1 cellular context compared by ENCODE assay signal in genomic region chr22:40176921-40177737, GRCh38.
A peak's percentile ranks its signal among the peaks of the same experiment; 100 is the strongest.
TF ChIP-seq lines count a peak whose summit lies in the region.

No MANE protein-coding gene starts in this region.

TF ChIP-seq in HEK293, 187 proteins besides CTCF, POLR2A, EP300 and RAD21 (continued from another document and continues in another):
- TF ChIP-seq ZNF311 (tag by site-specific recombination; IDR thresholded peaks at IDR 0.05; ENCODE audit: borderline replicate concordance), result no peak
- TF ChIP-seq SETDB1 (IDR thresholded peaks at IDR 0.05; ENCODE audit: insufficient read length, low read length), result no peak
- TF ChIP-seq ZNF529 (tag by site-specific recombination; IDR thresholded peaks at IDR 0.05; ENCODE audit: insufficient replicate concordance), result no peak
- TF ChIP-seq ZNF488 (tag by site-specific recombination; IDR thresholded peaks at IDR 0.05), result no peak
- no peak for TF ChIP-seq ZNF155 (tag by site-specific recombination; IDR thresholded peaks at IDR 0.05)
- no peak for TF ChIP-seq ZNF585B (tag by site-specific recombination; IDR thresholded peaks at IDR 0.05)
- no peak for TF ChIP-seq ZBTB21 (tag by site-specific recombination; IDR thresholded peaks at IDR 0.05)
- TF ChIP-seq ZFP3 (tag by site-specific recombination; IDR thresholded peaks at IDR 0.05; ENCODE audit: low read depth), result no peak
- TF ChIP-seq ZNF514 (tag by site-specific recombination; IDR thresholded peaks at IDR 0.05), result no peak
- TF ChIP-seq ZNF645 (tag by site-specific recombination; IDR thresholded peaks at IDR 0.05), result no peak
- no peak for TF ChIP-seq ZBTB7A (tag by site-specific recombination; IDR thresholded peaks at IDR 0.05; ENCODE audit: low read depth)
- peak; percentile 95 for TF ChIP-seq ZBTB17 (tag by site-specific recombination; IDR thresholded peaks at IDR 0.05)
- TF ChIP-seq REPIN1 (tag by site-specific recombination; IDR thresholded peaks at IDR 0.05; ENCODE audit: low read depth), result no peak
- TF ChIP-seq ZNF677 (tag by site-specific recombination; IDR thresholded peaks at IDR 0.05), result no peak
- no peak for TF ChIP-seq ZNF658 (tag by site-specific recombination; IDR thresholded peaks at IDR 0.05)
- TF ChIP-seq GLIS2 (tag by site-specific recombination; IDR thresholded peaks at IDR 0.05), result peak; percentile 64; the same call in 1 of the 2 replicates
- no peak for TF ChIP-seq KLF7 (tag by site-specific recombination; IDR thresholded peaks at IDR 0.05; ENCODE audit: borderline replicate concordance)
- TF ChIP-seq ZBTB1 (tag by site-specific recombination; IDR thresholded peaks at IDR 0.05), result no peak
- no peak for TF ChIP-seq ZNF510 (tag by site-specific recombination; IDR thresholded peaks at IDR 0.05; ENCODE audit: insufficient replicate concordance)
- no peak for TF ChIP-seq ZSCAN18 (tag by site-specific recombination; IDR thresholded peaks at IDR 0.05)
- TF ChIP-seq SALL2 (tag by site-specific recombination; IDR thresholded peaks at IDR 0.05; ENCODE audit: borderline replicate concordance), result no peak
- no peak for TF ChIP-seq ZNF140 (tag by site-specific recombination; IDR thresholded peaks at IDR 0.05)
- TF ChIP-seq ZNF24 (tag by site-specific recombination; IDR thresholded peaks at IDR 0.05), result no peak
- no peak for TF ChIP-seq ZNF513 (tag by site-specific recombination; IDR thresholded peaks at IDR 0.05)
- TF ChIP-seq ZNF132 (tag by site-specific recombination; IDR thresholded peaks at IDR 0.05; ENCODE audit: borderline replicate concordance), result no peak
- no peak for TF ChIP-seq ZNF121 (tag by site-specific recombination; IDR thresholded peaks at IDR 0.05)
- TF ChIP-seq ZNF223 (tag by site-specific recombination; IDR thresholded peaks at IDR 0.05), result no peak
- 0 out of 2 replicates have a peak, but pooled peaks have one; percentile 11 for TF ChIP-seq INSM2 (tag by site-specific recombination; IDR thresholded peaks at IDR 0.05)
- no peak for TF ChIP-seq ZNF555 (tag by site-specific recombination; conservative IDR thresholded peaks at IDR 0.05)
- TF ChIP-seq ZNF16 (tag by site-specific recombination; IDR thresholded peaks at IDR 0.05; ENCODE audit: low read depth), result no peak
- TF ChIP-seq ZNF138 (tag by site-specific recombination; IDR thresholded peaks at IDR 0.05; ENCODE audit: borderline replicate concordance), result no peak
- no peak for TF ChIP-seq MEIS1 (CRISPR knock-in tag; IDR thresholded peaks at IDR 0.05; ENCODE audit: borderline replicate concordance)
- no peak for TF ChIP-seq ZNF19 (tag by site-specific recombination; IDR thresholded peaks at IDR 0.05; ENCODE audit: low read depth)
- no peak for TF ChIP-seq ZNF157 (tag by site-specific recombination; IDR thresholded peaks at IDR 0.05)
- TF ChIP-seq GLI2 (tag by site-specific recombination; IDR thresholded peaks at IDR 0.05; ENCODE audit: borderline replicate concordance, low read depth), result no peak
- TF ChIP-seq KLF1 (tag by site-specific recombination; IDR thresholded peaks at IDR 0.05), result no peak
- peak; percentile 11; the same call in 1 of the 2 replicates for TF ChIP-seq ZNF660 (tag by site-specific recombination; IDR thresholded peaks at IDR 0.05)
- TF ChIP-seq ZXDB (tag by site-specific recombination; IDR thresholded peaks at IDR 0.05), result peak; percentile 68; the same call in 1 of the 2 replicates
- TF ChIP-seq ZNF169 (tag by site-specific recombination; IDR thresholded peaks at IDR 0.05), result no peak
- no peak for TF ChIP-seq ZNF433 (tag by site-specific recombination; IDR thresholded peaks at IDR 0.05; ENCODE audit: low read depth)
- TF ChIP-seq ZNF596 (tag by site-specific recombination; IDR thresholded peaks at IDR 0.05), result no peak
- no peak for TF ChIP-seq ZNF704 (tag by site-specific recombination; IDR thresholded peaks at IDR 0.05)
- TF ChIP-seq AEBP2 (tag by site-specific recombination; IDR thresholded peaks at IDR 0.05; ENCODE audit: borderline replicate concordance), result no peak
- TF ChIP-seq ZNF561 (tag by site-specific recombination; IDR thresholded peaks at IDR 0.05; ENCODE audit: borderline replicate concordance), result no peak; the same call in 1 of the 2 replicates
- TF ChIP-seq ZNF354C (tag by site-specific recombination; IDR thresholded peaks at IDR 0.05; ENCODE audit: borderline replicate concordance, low read depth), result no peak
- TF ChIP-seq ZNF324 (tag by site-specific recombination; IDR thresholded peaks at IDR 0.05), result 0 out of 2 replicates have a peak, but pooled peaks have one; percentile 45
- TF ChIP-seq ZNF670 (tag by site-specific recombination; IDR thresholded peaks at IDR 0.05; ENCODE audit: low read depth), result no peak
- TF ChIP-seq SCRT2 (tag by site-specific recombination; IDR thresholded peaks at IDR 0.05), result no peak
- TF ChIP-seq HOXC10 (CRISPR knock-in tag; IDR thresholded peaks at IDR 0.05), result no peak
- TF ChIP-seq ZFP37 (tag by site-specific recombination; IDR thresholded peaks at IDR 0.05), result no peak
- no peak for TF ChIP-seq ZBTB6 (tag by site-specific recombination; IDR thresholded peaks at IDR 0.05)
- no peak for TF ChIP-seq ZNF521 (tag by site-specific recombination; IDR thresholded peaks at IDR 0.05)
- TF ChIP-seq ZNF768 (tag by site-specific recombination; IDR thresholded peaks at IDR 0.05), result peak; percentile 97
- TF ChIP-seq PATZ1 (tag by site-specific recombination; IDR thresholded peaks at IDR 0.05), result peak; percentile 57; the same call in 1 of the 2 replicates
